Comparison of ENCODE assay signal across 2 cellular contexts in genomic region chr10:121570316-121570715, GRCh38.
A peak's percentile ranks its signal among the peaks of the same experiment; 100 is the strongest.
TF ChIP-seq lines count a peak whose summit lies in the region.

No MANE protein-coding gene starts in this region.

TF ChIP-seq in GM23338, 12 proteins besides CTCF, POLR2A, EP300 and RAD21:
- no peak for TF ChIP-seq ZNF462 (CRISPR knock-in tag; IDR thresholded peaks at IDR 0.05)
- TF ChIP-seq CREB1 (CRISPR knock-in tag; IDR thresholded peaks at IDR 0.05; ENCODE audit: low read depth), result no peak
- no peak for TF ChIP-seq JUNB (IDR thresholded peaks at IDR 0.05; ENCODE audit: unreplicated experiment)
- TF ChIP-seq EZH2 (IDR thresholded peaks at IDR 0.05; ENCODE audit: low read depth, unreplicated experiment), result no peak
- TF ChIP-seq ETS1 (IDR thresholded peaks at IDR 0.05), result no peak
- no peak for TF ChIP-seq ZNF114 (CRISPR knock-in tag; IDR thresholded peaks at IDR 0.05)
- TF ChIP-seq NANOG (IDR thresholded peaks at IDR 0.05; ENCODE audit: borderline replicate concordance), result no peak
- no peak for TF ChIP-seq POLR2AphosphoS5 (IDR thresholded peaks at IDR 0.05; ENCODE audit: low read depth)
- TF ChIP-seq EZH2phosphoT487 (IDR thresholded peaks at IDR 0.05; ENCODE audit: unreplicated experiment), result no peak
- TF ChIP-seq STAT1 (IDR thresholded peaks at IDR 0.05; ENCODE audit: unreplicated experiment), result no peak
- TF ChIP-seq ZNF331 (CRISPR knock-in tag; IDR thresholded peaks at IDR 0.05; ENCODE audit: low read depth), result no peak
- TF ChIP-seq REST (IDR thresholded peaks at IDR 0.05; ENCODE audit: unreplicated experiment), result no peak

TF ChIP-seq in HepG2, 621 proteins besides CTCF, POLR2A, EP300 and RAD21:
- TF ChIP-seq ZZZ3 (CRISPR knock-in tag; IDR thresholded peaks at IDR 0.05; ENCODE audit: borderline replicate concordance), result no peak
- TF ChIP-seq SRF (IDR thresholded peaks at IDR 0.05; ENCODE audit: low read depth, low read length), result peak; percentile 90
- peak; percentile 34; the same call in 1 of the 2 replicates for TF ChIP-seq BCL6 (CRISPR knock-in tag; IDR thresholded peaks at IDR 0.05)
- TF ChIP-seq GRHL1 (CRISPR knock-in tag; conservative IDR thresholded peaks at IDR 0.05), result no peak
- no peak for TF ChIP-seq SMC3 (IDR thresholded peaks at IDR 0.05; ENCODE audit: low read length)
- no peak for TF ChIP-seq ZNF782 (CRISPR knock-in tag; IDR thresholded peaks at IDR 0.05; ENCODE audit: borderline replicate concordance)
TF ChIP-seq in HepG2: peak in this region for 2.
